Comparison of ENCODE assay signal across 8 cellular contexts in the genomic region with DNA sequence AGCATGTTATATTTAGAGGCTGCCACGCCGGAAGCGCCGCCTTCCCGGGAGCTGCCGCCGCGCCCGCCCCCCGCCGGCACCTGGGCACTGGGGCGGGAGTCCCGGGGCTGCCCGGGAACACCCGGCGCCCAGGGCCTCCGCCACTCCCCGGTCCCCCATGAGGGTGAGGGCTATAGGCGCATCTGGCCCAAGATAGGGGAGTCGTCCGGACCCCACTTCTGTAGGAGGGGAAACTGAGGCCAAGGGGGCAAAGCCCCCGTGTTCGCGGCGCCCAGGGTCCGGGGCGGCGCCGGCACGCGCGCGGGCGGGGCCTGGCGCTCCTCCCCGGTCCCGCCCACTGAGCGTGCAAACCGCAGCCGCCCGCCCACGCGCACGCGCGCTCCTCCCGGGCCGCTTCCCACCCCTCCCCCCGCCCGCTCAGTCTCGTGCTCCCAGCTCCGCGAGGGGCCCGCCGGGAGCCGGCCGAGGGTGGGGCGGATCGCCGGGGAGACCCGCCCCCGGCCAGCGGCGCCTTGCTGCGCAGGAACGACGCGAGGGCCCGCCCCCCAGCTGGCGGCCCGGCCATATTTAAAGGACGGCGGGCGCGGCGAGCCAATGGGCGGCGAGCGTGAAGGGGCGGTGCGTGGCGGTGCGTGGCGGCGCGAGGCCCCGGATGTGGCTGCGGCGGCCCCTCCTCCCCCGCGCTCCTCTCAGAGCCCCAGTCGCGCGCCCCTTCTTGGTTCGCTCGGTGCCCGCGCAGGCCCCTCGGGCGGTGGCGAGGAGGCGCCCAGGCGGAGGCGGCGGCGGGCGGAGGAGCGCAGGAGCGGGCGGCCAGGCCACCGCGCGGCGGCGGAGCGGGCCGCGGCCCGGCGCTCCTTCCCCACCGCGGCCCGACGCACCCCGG. TPM values are rescaled to one million over a fixed set of nuclear protein-coding genes. Genes with fewer than 3 reads are reported as not detected.
DNase-seq lines count a peak whose midpoint lies in the region; ATAC-seq and TF ChIP-seq lines count a peak whose summit lies in the region.

Gene LSM14B (plus strand): TSS at position 700 of the 883 bp plus-strand sequence. CDS start 192 bp downstream, outside the sequence.

- H3K36me3 ChIP-seq in OCI-LY1 (ENCODE audit: insufficient read depth, low read length) = peaks cover 31% of the 10 kb centered on the region

- peak within 1 kb of the TSS; percentile 72; the same call in 1 of the 2 replicates for H2AFZ ChIP-seq in OCI-LY1 (ENCODE audit: low read length)

- no peak within 1 kb of the TSS for H3K27ac ChIP-seq in OCI-LY1 (ENCODE audit: low read depth, low read length, poor library complexity, severe bottlenecking)

- peak within 1 kb of the TSS; percentile 69 for H3K9ac ChIP-seq in OCI-LY1 (ENCODE audit: low read length)

- no peaks in the 10 kb centered on the region for H3K9me3 ChIP-seq in OCI-LY1 (ENCODE audit: low read length)

- H3K27me3 Mint-ChIP-seq in mesothelial cell of epicardium (ENCODE audit: low read depth) = peaks cover 24% of the 10 kb centered on the region

- peaks cover 9% of the 10 kb centered on the region for H3K36me3 Mint-ChIP-seq in mesothelial cell of epicardium

- peaks cover 18% of the 10 kb centered on the region for H3K4me1 Mint-ChIP-seq in mesothelial cell of epicardium

- H3K4me3 Mint-ChIP-seq in mesothelial cell of epicardium = peak within 1 kb of the TSS; percentile 84

- peak within 1 kb of the TSS; percentile 74 for H3K4me3 ChIP-seq in OCI-LY1 (ENCODE audit: low read depth, low read length, poor library complexity, severe bottlenecking)

- H3K4me1 ChIP-seq in OCI-LY1 (ENCODE audit: insufficient read depth, low read length, severe bottlenecking) = peaks cover 20% of the 10 kb centered on the region

- H3K27ac Mint-ChIP-seq in mesothelial cell of epicardium = peak within 1 kb of the TSS; percentile 94

- H3K4me2 ChIP-seq in OCI-LY1 (ENCODE audit: low read length) = peak within 1 kb of the TSS; percentile 82

- H4K20me1 ChIP-seq in OCI-LY1 (ENCODE audit: insufficient read depth, low read length) = no peaks in the 10 kb centered on the region

- in situ Hi-C loops in endometrial microvascular endothelial cells (cut with HindIII; ENCODE audit: inconsistent ontology term, low pct_unique_long_range_greater_than_20kb, low sequenced_read_pairs) = no loop called here

- H3K27me3 ChIP-seq in OCI-LY1 (ENCODE audit: insufficient read depth, low read length) = peaks cover 6% of the 10 kb centered on the region; the same call in 1 of the 2 replicates

- H3K9me2 ChIP-seq in OCI-LY1 (ENCODE audit: low read depth, low read length) = no peaks in the 10 kb centered on the region

- peak; percentile 76 for ATAC-seq in GM21515 (IDR thresholded peaks at IDR 0.05; ENCODE audit: unreplicated experiment)

- no peaks in the 10 kb centered on the region for H3K9me3 Mint-ChIP-seq in mesothelial cell of epicardium

- no peaks in the 10 kb centered on the region for H3K79me2 ChIP-seq in OCI-LY1 (ENCODE audit: insufficient read depth, low read length)

- no peak for TF ChIP-seq CTCF in OCI-LY1 (IDR thresholded peaks at IDR 0.05; ENCODE audit: low read length)
- TF ChIP-seq CTCF in mesothelial cell of epicardium (IDR thresholded peaks at IDR 0.05; ENCODE audit: unreplicated experiment) = no peak

- no peaks in the 10 kb centered on the region for H3F3A ChIP-seq in OCI-LY1 (ENCODE audit: insufficient read depth, low read length)

- DNase-seq in D341Med (ENCODE audit: low spot score) = peak; percentile 99
- peak; percentile 99 for DNase-seq in HuH-7 (ENCODE audit: low spot score)
- peak; percentile 97 for DNase-seq in activated CD8-positive, alpha-beta memory T cell treated with anti-CD3 and anti-CD28 coated beads, Interleukin-2, amount 50 U/mL, for 4 hours
- peak; percentile 97 to 98 for DNase-seq in mesothelial cell of epicardium (ENCODE audit: low spot score in 2 of 2, unreplicated experiment in 2 of 2)
- peak; percentile 91 to 98 for DNase-seq in stimulated activated CD8-positive, alpha-beta memory T cell treated with anti-CD3 and anti-CD28 coated beads, Interleukin-15, amount 100 ng/mL, for 4 hours (ENCODE audit: low read depth in 2 of 2)

RNA-seq across cellular contexts. Expression of gene LSM14B, which starts in this region (rescaled TPM):
- total RNA-seq in endometrial microvascular endothelial cells (ENCODE audit: inconsistent ontology term) (21.2 TPM), mesothelial cell of epicardium (60.3 to 64.3 TPM (median 63.9 TPM) in 3 replicates)
